In the genomic region with DNA sequence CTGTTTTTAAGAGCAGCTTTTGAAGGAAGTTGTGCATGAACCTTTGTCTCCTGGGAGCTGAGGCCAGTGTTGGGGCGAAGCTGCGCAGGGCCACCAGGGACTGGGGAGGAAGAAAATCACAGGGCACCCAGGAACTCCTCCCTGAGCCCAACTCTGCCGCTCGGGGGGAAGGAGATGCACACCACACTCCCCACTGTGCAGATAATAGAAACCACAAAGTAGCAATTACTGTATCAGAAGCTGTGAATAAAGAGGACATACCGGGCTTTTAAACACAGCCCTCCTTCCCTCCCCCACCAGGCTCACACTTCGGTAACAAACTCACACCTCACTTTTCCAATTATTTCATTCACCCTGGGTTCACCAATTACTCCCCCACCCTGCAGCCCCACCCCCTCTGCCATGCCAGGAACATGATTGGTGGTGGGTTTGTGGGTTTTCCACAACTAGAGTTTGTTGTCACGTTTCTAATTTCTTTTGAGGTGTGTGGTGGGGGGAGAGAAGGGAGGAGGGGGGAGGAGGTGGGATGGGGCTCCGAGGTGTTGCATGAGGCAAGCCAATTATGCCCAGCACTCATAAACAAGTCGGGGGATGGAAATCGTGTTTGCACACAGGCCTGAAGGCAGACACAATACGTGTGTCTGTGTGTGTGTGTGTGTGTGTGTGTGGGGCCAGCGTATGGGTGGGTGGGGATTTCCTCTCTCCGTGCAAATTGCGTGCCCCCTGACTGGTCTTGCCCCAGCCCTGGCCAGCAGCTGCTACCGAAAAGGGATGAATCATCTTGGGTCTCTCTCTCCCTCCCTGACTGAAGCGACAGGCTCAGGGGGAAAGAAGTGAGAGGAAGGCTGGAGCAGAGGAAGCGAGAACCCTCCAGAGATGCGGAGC, we compare ENCODE assay signal across 8 cellular contexts.
DNase-seq lines count a peak whose midpoint lies in the region; ATAC-seq, FAIRE-seq and TF ChIP-seq lines count a peak whose summit lies in the region.

No MANE protein-coding gene starts in this region.

- H3K9me3 ChIP-seq in A549 (no peaks in the 10 kb centered on the region), BE2C (no peaks in the 10 kb centered on the region), esophagus squamous epithelium (no peaks in the 10 kb centered on the region)

- peaks cover 28% of the 10 kb centered on the region for H3K4me1 ChIP-seq in A549
- H3K4me1 ChIP-seq in BE2C = no peaks in the 10 kb centered on the region
- peaks cover 0 to 65% (median 17%) of the 10 kb centered on the region in 3 donors for H3K4me1 ChIP-seq in esophagus squamous epithelium

- H3K27me3 Mint-ChIP-seq in HFFc6 (ENCODE audit: insufficient read depth) = no peaks in the 10 kb centered on the region

- TF ChIP-seq CTCF in A549 (IDR thresholded peaks at IDR 0.05) (no peak), HFFc6 (IDR thresholded peaks at IDR 0.05) (no peak), BE2C (IDR thresholded peaks at IDR 0.05; ENCODE audit: low read depth, low read length) (no peak), esophagus squamous epithelium (IDR thresholded peaks at IDR 0.05) (no peak)

- peak overlapping the region; percentile 56 to 88 for H3K27ac ChIP-seq in A549
- H3K27ac ChIP-seq in esophagus squamous epithelium = peak overlapping the region in 1 of 4 donors; percentile 5

- peaks cover 6% of the 10 kb centered on the region; the same call in 1 of the 2 replicates for H3K36me3 Mint-ChIP-seq in HFFc6 (ENCODE audit: low read depth)

- CTCF ChIA-PET in A549 (lab: Yijun Ruan, JAX) = interaction anchor here (1.1 to 3.0 kb wide), 3 partner anchors 9 to 15 kb away, joined by 3 to 7 read pairs (median 6); no protein-coding TSS in a partner anchor

- TF ChIP-seq EP300 in A549 (IDR thresholded peaks at IDR 0.05) = no peak

- H3K4me3 ChIP-seq in A549 = no peak overlapping the region
- H3K4me3 ChIP-seq in BE2C (ENCODE audit: low read depth, low read length) = no peak overlapping the region
- no peak overlapping the region for H3K4me3 ChIP-seq in esophagus squamous epithelium

- TF ChIP-seq POLR2A in A549 (IDR thresholded peaks at IDR 0.05; ENCODE audit: low read length) (no peak), esophagus squamous epithelium (IDR thresholded peaks at IDR 0.05) (no peak)

- H3K27me3 ChIP-seq in BE2C (no peaks in the 10 kb centered on the region), esophagus squamous epithelium (no peaks in the 10 kb centered on the region)

- no peak for FAIRE-seq in A549 (lab: Jason Lieb, UNC)

- ATAC-seq in A549 (peak in 1 of 2 experiments; percentile 22; a peak in 4 of 6 replicates), GM21825 (IDR thresholded peaks at IDR 0.05; ENCODE audit: unreplicated experiment) (no peak), left ventricle myocardium superior (no peak)

- 81% methylated on average over 17 of the region's 18 CpGs for WGBS in A549 (ENCODE audit: missing lambda C conversion rate)
- 42 to 51% methylated on average over 7 to 15 of the region's 18 CpGs for WGBS in esophagus squamous epithelium, 2 donors

- POLR2A ChIA-PET in A549 (lab: Yijun Ruan, JAX) = interaction anchor here (0.8 kb wide), 1 partner anchor 89 kb away, joined by 3 read pairs; no protein-coding TSS in a partner anchor

- peak overlapping the region; percentile 52 for H3K4me2 ChIP-seq in A549

- no peak for TF ChIP-seq RAD21 in A549 (conservative IDR thresholded peaks at IDR 0.05 in 1 of 2, IDR thresholded peaks at IDR 0.05 in 1 of 2)

- H3K27ac Mint-ChIP-seq in HFFc6 = peak overlapping the region; percentile 56; the same call in 1 of the 2 replicates

- H3K4me3 Mint-ChIP-seq in HFFc6 = peak overlapping the region; percentile 2; the same call in 1 of the 2 replicates

- peaks cover 30% of the 10 kb centered on the region for H3K4me1 Mint-ChIP-seq in HFFc6 (ENCODE audit: low read depth)

- DNase-seq in A549 (ENCODE audit: low read depth in 1 of 2, low spot score in 1 of 2) (peak in 1 of 2 experiments; percentile 20), HFFc6 (peak; percentile 72), SIG-M5 (lab: John Stamatoyannopoulos, UW) (peak; percentile 25), fibroblast of the conjunctiva (ENCODE audit: low read depth) (peak; percentile 49), BE2C (no peak), left ventricle myocardium superior (no peak), esophagus squamous epithelium (lab: John Stamatoyannopoulos, UW) (no peak)

- H3K36me3 ChIP-seq in BE2C (no peaks in the 10 kb centered on the region; the same call in 1 of the 2 replicates), esophagus squamous epithelium (peaks cover 0 to 24% (median 8%) of the 10 kb centered on the region in 3 donors)

- intact Hi-C loops in left ventricle myocardium superior (cut with micrococcal nuclease) (no loop called here), esophagus squamous epithelium (cut with DNase I) (no loop called here)

- H3K9me3 Mint-ChIP-seq in HFFc6 = no peaks in the 10 kb centered on the region

TF ChIP-seq in A549, 52 proteins besides CTCF, POLR2A, EP300 and RAD21:
- TF ChIP-seq SREBF2 (IDR thresholded peaks at IDR 0.05) (no peak), NFE2L2 (conservative IDR thresholded peaks at IDR 0.05; ENCODE audit: low read length) (no peak), TP53 (CRISPR knock-in tag; IDR thresholded peaks at IDR 0.05) (no peak), ZSCAN20 (CRISPR knock-in tag; IDR thresholded peaks at IDR 0.05) (no peak), ZC3H11A (IDR thresholded peaks at IDR 0.05) (no peak), MYC (IDR thresholded peaks at IDR 0.05; ENCODE audit: borderline replicate concordance, low read length) (no peak), RNF2 (IDR thresholded peaks at IDR 0.05; ENCODE audit: borderline replicate concordance, low read depth) (no peak), HOXB5 (CRISPR knock-in tag; IDR thresholded peaks at IDR 0.05) (no peak), KDM1A (IDR thresholded peaks at IDR 0.05; ENCODE audit: low read depth) (no peak), ZNF302 (CRISPR knock-in tag; IDR thresholded peaks at IDR 0.05) (no peak), RCOR1 (IDR thresholded peaks at IDR 0.05; ENCODE audit: low read depth, low read length) (no peak), JUN (IDR thresholded peaks at IDR 0.05) (no peak), SMC3 (IDR thresholded peaks at IDR 0.05) (no peak), FOSB (CRISPR knock-in tag; IDR thresholded peaks at IDR 0.05) (no peak), NR3C1 (IDR thresholded peaks at IDR 0.05) (no peak), PHF8 (IDR thresholded peaks at IDR 0.05; ENCODE audit: borderline replicate concordance, low read depth) (no peak), HOXB13 (CRISPR knock-in tag; IDR thresholded peaks at IDR 0.05; ENCODE audit: low read depth) (no peak)
- TF ChIP-seq, protein P1, sequence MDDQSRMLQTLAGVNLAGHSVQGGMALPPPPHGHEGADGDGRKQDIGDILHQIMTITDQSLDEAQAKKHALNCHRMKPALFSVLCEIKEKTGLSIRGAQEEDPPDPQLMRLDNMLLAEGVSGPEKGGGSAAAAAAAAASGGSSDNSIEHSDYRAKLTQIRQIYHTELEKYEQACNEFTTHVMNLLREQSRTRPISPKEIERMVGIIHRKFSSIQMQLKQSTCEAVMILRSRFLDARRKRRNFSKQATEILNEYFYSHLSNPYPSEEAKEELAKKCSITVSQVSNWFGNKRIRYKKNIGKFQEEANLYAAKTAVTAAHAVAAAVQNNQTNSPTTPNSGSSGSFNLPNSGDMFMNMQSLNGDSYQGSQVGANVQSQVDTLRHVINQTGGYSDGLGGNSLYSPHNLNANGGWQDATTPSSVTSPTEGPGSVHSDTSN (IDR thresholded peaks at IDR 0.05) = no peak
- TF ChIP-seq, protein P2, sequence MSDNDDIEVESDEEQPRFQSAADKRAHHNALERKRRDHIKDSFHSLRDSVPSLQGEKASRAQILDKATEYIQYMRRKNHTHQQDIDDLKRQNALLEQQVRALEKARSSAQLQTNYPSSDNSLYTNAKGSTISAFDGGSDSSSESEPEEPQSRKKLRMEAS (IDR thresholded peaks at IDR 0.05) = no peak
- TF ChIP-seq, protein P3, sequence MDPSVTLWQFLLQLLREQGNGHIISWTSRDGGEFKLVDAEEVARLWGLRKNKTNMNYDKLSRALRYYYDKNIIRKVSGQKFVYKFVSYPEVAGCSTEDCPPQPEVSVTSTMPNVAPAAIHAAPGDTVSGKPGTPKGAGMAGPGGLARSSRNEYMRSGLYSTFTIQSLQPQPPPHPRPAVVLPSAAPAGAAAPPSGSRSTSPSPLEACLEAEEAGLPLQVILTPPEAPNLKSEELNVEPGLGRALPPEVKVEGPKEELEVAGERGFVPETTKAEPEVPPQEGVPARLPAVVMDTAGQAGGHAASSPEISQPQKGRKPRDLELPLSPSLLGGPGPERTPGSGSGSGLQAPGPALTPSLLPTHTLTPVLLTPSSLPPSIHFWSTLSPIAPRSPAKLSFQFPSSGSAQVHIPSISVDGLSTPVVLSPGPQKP (IDR thresholded peaks at IDR 0.05; ENCODE audit: low read depth, low read length) = no peak

Comparison
In these comparisons a context has a peak if more than half of its experiments do, and no peak if none do; other contexts are left out.
1. DNase-seq: peak in HFFc6 (single experiment), SIG-M5 (single experiment) and fibroblast of the conjunctiva (single experiment); none in BE2C (single experiment), left ventricle myocardium superior (single experiment) and esophagus squamous epithelium (single experiment).